10 cellular contexts compared by ENCODE assay signal in the genomic region with DNA sequence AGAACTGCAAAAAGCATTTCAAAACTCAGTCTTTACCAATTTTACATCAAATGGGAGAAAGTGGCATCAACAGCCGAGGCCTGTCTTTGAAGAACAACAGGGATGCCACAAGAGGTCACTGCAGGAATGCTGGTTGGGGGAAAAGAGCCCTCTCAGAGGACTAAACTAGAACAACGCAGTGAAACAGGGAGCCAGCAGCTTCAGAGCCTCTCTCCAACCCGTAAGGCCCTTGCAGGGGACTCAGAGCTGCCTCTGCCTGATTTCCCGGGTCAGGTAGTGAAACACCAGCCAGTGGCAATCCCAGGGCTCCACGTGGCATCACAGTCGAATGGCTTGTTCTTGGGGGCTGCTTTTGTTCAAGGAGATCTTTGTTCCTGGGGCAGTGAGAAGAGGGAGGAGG. TPM values are rescaled to one million over a fixed set of nuclear protein-coding genes. Genes with fewer than 3 reads are reported as not detected.
DNase-seq lines count a peak whose midpoint lies in the region; ATAC-seq and TF ChIP-seq lines count a peak whose summit lies in the region.
"Had no signal": no experiment of that assay in that cellular context is flagged by ENCODE, and none has a peak within 500 bp of the region (broad histone marks: within the 10 kb centered on the region; RNA-seq: fewer than 3 reads in every experiment).

No MANE protein-coding gene starts in this region.

- peak; percentile 78 to 90 (median 88) for ATAC-seq in heart right ventricle
- no peak for ATAC-seq in GM21619 (IDR thresholded peaks at IDR 0.05; ENCODE audit: unreplicated experiment)
- ATAC-seq in GM21576 (IDR thresholded peaks at IDR 0.05; ENCODE audit: unreplicated experiment), result no peak

- WGBS in heart right ventricle, 2 donors, result 11 to 13% methylated on average over 6 of the region's 6 CpGs

- H3K36me3 Mint-ChIP-seq in activated naive CD4-positive, alpha-beta T cell treated with anti-CD3 and anti-CD28 coated beads for 36 hours (ENCODE audit: low read depth), result no peaks in the 10 kb centered on the region

- H3K4me3 ChIP-seq in heart right ventricle, result no peak overlapping the region

- no peak overlapping the region for H3K4me3 Mint-ChIP-seq in activated naive CD4-positive, alpha-beta T cell treated with anti-CD3 and anti-CD28 coated beads for 36 hours
- H3K4me3 Mint-ChIP-seq: dendritic cell treated with granulocyte-macrophage colony-stimulating factor and Interleukin-4, amounts not matched to agents 40 ng/mL and 50 ng/mL, for 4 days had no signal

- H3K9me3 Mint-ChIP-seq in activated naive CD4-positive, alpha-beta T cell treated with anti-CD3 and anti-CD28 coated beads for 36 hours, result no peaks in the 10 kb centered on the region
- H3K9me3 Mint-ChIP-seq: dendritic cell treated with granulocyte-macrophage colony-stimulating factor and Interleukin-4, amounts not matched to agents 40 ng/mL and 50 ng/mL, for 4 days had no signal

- CTCF ChIA-PET in activated naive CD4-positive, alpha-beta T cell treated with anti-CD3 and anti-CD28 coated beads for 36 hours (lab: Charles Lee), result no interaction called here

- no peaks in the 10 kb centered on the region for H3K27me3 Mint-ChIP-seq in activated naive CD4-positive, alpha-beta T cell treated with anti-CD3 and anti-CD28 coated beads for 36 hours (ENCODE audit: low read depth)

- peaks cover 0 to 16% (median 0%) of the 10 kb centered on the region in 11 donors for H3K9me3 ChIP-seq in heart right ventricle

- H3K27ac ChIP-seq in VCaP (no peak overlapping the region), heart right ventricle (no peak overlapping the region)

- no peaks in the 10 kb centered on the region for H3K4me1 Mint-ChIP-seq in activated naive CD4-positive, alpha-beta T cell treated with anti-CD3 and anti-CD28 coated beads for 36 hours (ENCODE audit: low read depth)

- H3K4me1 ChIP-seq in heart right ventricle, result peaks cover 0 to 14% (median 0%) of the 10 kb centered on the region in 9 donors

- no peak overlapping the region for H3K27ac Mint-ChIP-seq in activated naive CD4-positive, alpha-beta T cell treated with anti-CD3 and anti-CD28 coated beads for 36 hours
- H3K27ac Mint-ChIP-seq: dendritic cell treated with granulocyte-macrophage colony-stimulating factor and Interleukin-4, amounts not matched to agents 40 ng/mL and 50 ng/mL, for 4 days had no signal

- TF ChIP-seq CTCF in VCaP (conservative IDR thresholded peaks at IDR 0.05) (peak; percentile 86), heart right ventricle (IDR thresholded peaks at IDR 0.05) (peak; percentile 41 to 80 (median 70))

- intact Hi-C loops in activated naive CD4-positive, alpha-beta T cell treated with anti-CD3 and anti-CD28 coated beads for 36 hours (cut with micrococcal nuclease), result no loop called here
- intact Hi-C loops in heart right ventricle (cut with DNase I), result loop anchor here (1.0 to 10.0 kb wide), 6 partner anchors 347 to 937 kb away; partner anchors contain the start of gene KIF6 (in 1 of the 10)

- no peaks in the 10 kb centered on the region for H3K36me3 ChIP-seq in heart right ventricle

- peak; percentile 41 for DNase-seq in activated naive CD4-positive, alpha-beta T cell treated with anti-CD3 and anti-CD28 coated beads for 36 hours
- DNase-seq in activated naive CD4-positive, alpha-beta T cell (lab: John Stamatoyannopoulos, UW), result no peak
- DNase-seq in NCI-H1092 (lab: John Stamatoyannopoulos, UW) (peak; percentile 28), heart right ventricle (peak; percentile 25 to 71), putamen (ENCODE audit: low spot score) (peak; percentile 83)

- H3K27me3 ChIP-seq in heart right ventricle, result no peaks in the 10 kb centered on the region

RNA-seq across cellular contexts. Expression of gene KCNK16, which starts 55.0 kb away (rescaled TPM):
- total RNA-seq in activated naive CD4-positive, alpha-beta T cell treated with anti-CD3 and anti-CD28 coated beads for 36 hours, result not detected
- total RNA-seq in heart right ventricle, result not detected
- polyA plus RNA-seq in heart right ventricle, result not detected
- total RNA-seq: urinary bladder had no signal
- polyA plus RNA-seq: urinary bladder had no signal

Comparison
In these comparisons a context has a peak if more than half of its experiments do, and no peak if none do; other contexts are left out.
1. DNase-seq: peak in activated naive CD4-positive, alpha-beta T cell treated with anti-CD3 and anti-CD28 coated beads for 36 hours (single experiment), NCI-H1092 (single experiment), heart right ventricle (2 of 2) and putamen (single experiment); none in activated naive CD4-positive, alpha-beta T cell (0 of 4).
2. ATAC-seq: peak in heart right ventricle (8 of 8); none in GM21619 (single experiment) and GM21576 (single experiment).